ENCODE assay signal across 8 cellular contexts in the genomic region with DNA sequence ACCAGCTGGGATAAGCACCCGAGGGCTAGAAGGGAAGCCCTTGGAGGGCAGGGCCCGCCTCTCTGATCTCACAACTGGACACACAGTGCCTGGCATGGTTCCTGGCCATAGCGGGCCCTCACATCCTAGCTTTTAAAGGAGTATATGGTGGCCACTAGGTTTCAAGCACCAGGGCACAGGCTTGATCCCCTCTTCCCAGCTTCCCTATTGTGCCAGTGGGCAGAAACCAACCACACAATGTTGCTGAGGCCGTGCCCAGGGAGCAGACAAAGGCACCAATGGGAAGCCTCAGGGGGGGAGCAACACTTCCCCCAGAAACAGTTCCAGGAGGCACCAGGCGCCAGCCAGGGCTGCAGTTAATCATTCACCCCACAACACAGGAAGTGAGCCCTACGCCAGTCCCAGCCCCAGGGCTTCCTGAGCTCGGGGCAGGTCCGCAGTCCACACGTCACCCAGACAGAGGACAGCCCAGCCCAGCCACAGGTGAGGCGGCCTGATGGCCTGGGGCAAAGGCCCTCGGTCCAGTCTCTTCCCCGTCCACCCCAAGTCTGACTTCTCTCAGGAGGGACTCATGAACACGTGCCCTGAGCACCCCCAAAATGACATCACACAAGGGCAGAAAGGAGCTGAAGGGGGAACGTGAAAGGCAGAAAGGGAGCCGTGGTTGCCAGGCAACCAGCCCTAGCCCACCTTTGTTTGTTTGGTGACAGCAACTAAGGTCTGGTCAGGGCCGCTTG. TPM values are rescaled to one million over a fixed set of nuclear protein-coding genes. Genes with fewer than 3 reads are reported as not detected.
A peak's percentile ranks its signal among the peaks of the same experiment; 100 is the strongest.
DNase-seq lines count a peak whose midpoint lies in the region; ATAC-seq and TF ChIP-seq lines count a peak whose summit lies in the region.

No MANE protein-coding gene starts in this region.

- ATAC-seq in HG03432 (IDR thresholded peaks at IDR 0.05; ENCODE audit: unreplicated experiment) (peak; percentile 77), left lung (peak; percentile 91), upper lobe of left lung (ENCODE audit: low FRiP score in 2 of 2) (peak; percentile 81 to 93)

- H3K4me3 Mint-ChIP-seq in activated naive CD4-positive, alpha-beta T cell treated with anti-CD3 and anti-CD28 coated beads, Interleukin-2, amount 50 U/mL, for 24 hours: peak overlapping the region; percentile 39
- no peak overlapping the region for H3K4me3 Mint-ChIP-seq in activated naive CD8-positive, alpha-beta T cell

- H3K9me3 Mint-ChIP-seq in activated naive CD4-positive, alpha-beta T cell treated with anti-CD3 and anti-CD28 coated beads, Interleukin-2, amount 50 U/mL, for 24 hours: no peaks in the 10 kb centered on the region
- H3K9me3 Mint-ChIP-seq in activated naive CD8-positive, alpha-beta T cell (ENCODE audit: low read depth): no peaks in the 10 kb centered on the region

- peaks cover 0 to 32% of the 10 kb centered on the region in 2 donors for H3K36me3 ChIP-seq in left lung
- peaks cover 7 to 28% (median 21%) of the 10 kb centered on the region in 4 donors for H3K36me3 ChIP-seq in upper lobe of left lung

- no peak overlapping the region for H3K27ac Mint-ChIP-seq in activated naive CD4-positive, alpha-beta T cell treated with anti-CD3 and anti-CD28 coated beads, Interleukin-2, amount 50 U/mL, for 24 hours
- peak overlapping the region; percentile 46 for H3K27ac Mint-ChIP-seq in activated naive CD8-positive, alpha-beta T cell

- H3K36me3 Mint-ChIP-seq in activated naive CD4-positive, alpha-beta T cell treated with anti-CD3 and anti-CD28 coated beads, Interleukin-2, amount 50 U/mL, for 24 hours: peaks cover 5% of the 10 kb centered on the region
- peaks cover 3% of the 10 kb centered on the region for H3K36me3 Mint-ChIP-seq in activated naive CD8-positive, alpha-beta T cell

- H3K27ac ChIP-seq in left lung (peak overlapping the region; percentile 87 to 89), upper lobe of left lung (peak overlapping the region; percentile 87 to 93 (median 91))

- H3K27me3 ChIP-seq in left lung (no peaks in the 10 kb centered on the region), upper lobe of left lung (no peaks in the 10 kb centered on the region)

- no peaks in the 10 kb centered on the region for H3K27me3 Mint-ChIP-seq in activated naive CD4-positive, alpha-beta T cell treated with anti-CD3 and anti-CD28 coated beads, Interleukin-2, amount 50 U/mL, for 24 hours
- no peaks in the 10 kb centered on the region for H3K27me3 Mint-ChIP-seq in activated naive CD8-positive, alpha-beta T cell

- peaks cover 3 to 18% of the 10 kb centered on the region in 2 donors for H3K4me1 ChIP-seq in left lung
- H3K4me1 ChIP-seq in upper lobe of left lung: peaks cover 10 to 43% (median 23%) of the 10 kb centered on the region in 4 donors

- TF ChIP-seq EP300 in upper lobe of left lung (IDR thresholded peaks at IDR 0.05): no peak

- H3K4me3 ChIP-seq in left lung: no peak overlapping the region
- no peak overlapping the region for H3K4me3 ChIP-seq in upper lobe of left lung

- H3K9me3 ChIP-seq in left lung: no peaks in the 10 kb centered on the region
- H3K9me3 ChIP-seq in upper lobe of left lung: no peaks in the 10 kb centered on the region

- TF ChIP-seq CTCF in left lung (IDR thresholded peaks at IDR 0.05): no peak
- TF ChIP-seq CTCF in upper lobe of left lung (IDR thresholded peaks at IDR 0.05): peak in 1 of 6 experiments; percentile 5
- TF ChIP-seq CTCF in GM10266 (IDR thresholded peaks at IDR 0.05; ENCODE audit: control insufficient read depth, insufficient read depth, low read depth, missing control alignments): no peak

- H3K4me1 Mint-ChIP-seq in activated naive CD4-positive, alpha-beta T cell treated with anti-CD3 and anti-CD28 coated beads, Interleukin-2, amount 50 U/mL, for 24 hours: no peaks in the 10 kb centered on the region
- peaks cover 2% of the 10 kb centered on the region for H3K4me1 Mint-ChIP-seq in activated naive CD8-positive, alpha-beta T cell (ENCODE audit: low read depth)

- peak in 2 of 4 donors; percentile 56 for TF ChIP-seq POLR2A in upper lobe of left lung (IDR thresholded peaks at IDR 0.05)

- no peak for DNase-seq in activated naive CD4-positive, alpha-beta T cell treated with anti-CD3 and anti-CD28 coated beads, Interleukin-2, amount 50 U/mL, for 16 hours
- DNase-seq in left lung (peak; percentile 82 to 89), upper lobe of left lung (peak; percentile 79 to 91), GM10266 (ENCODE audit: extremely low spot score) (no peak), NCI-H146 treated with DMSO at 0.1 percent for 48 hours (lab: John Stamatoyannopoulos, UW; ENCODE audit: unreplicated experiment) (no peak)

- WGBS in upper lobe of left lung, 2 donors: 38 to 55% methylated on average over 9 to 15 of the region's 16 CpGs

- intact Hi-C loops in left lung (cut with DNase I): no loop called here

RNA-seq across cellular contexts. Expression of a gene that starts 12.8 kb away (rescaled TPM):
- 1 to 10 TPM; 1.0 to 1.7 TPM for total RNA-seq in left lung
- total RNA-seq in upper lobe of left lung: 1 to 10 TPM; 1.9 to 7.3 (median 3.3) TPM

RNA-seq across cellular contexts. Expression of a gene that starts 20.9 kb away (rescaled TPM):
- 10 to 100 TPM; 28.5 to 35.5 TPM for total RNA-seq in left lung
- total RNA-seq in upper lobe of left lung: 10 to 100 TPM; 11.4 to 97.4 (median 41.4) TPM

RNA-seq across cellular contexts. Expression of a gene that starts 21.1 kb away (rescaled TPM):
- total RNA-seq in left lung (10 to 100 TPM; 58.9 to 80.8 TPM), upper lobe of left lung (100 to 1,000 TPM in 1 of 6 donors, 10 to 100 TPM in 5; 64.1 to 125 (median 80.8) TPM)

RNA-seq across cellular contexts. Expression of a gene that starts 58.5 kb away (rescaled TPM):
- total RNA-seq in left lung: 100 to 1,000 TPM; 125 to 127 TPM
- total RNA-seq in upper lobe of left lung: 100 to 1,000 TPM in 4 of 6 donors, 10 to 100 TPM in 2; 89.8 to 592 (median 183) TPM

Comparison
In these comparisons a context has a peak if more than half of its experiments do, and no peak if none do; other contexts are left out.
1. DNase-seq: peak in left lung (2 of 2) and upper lobe of left lung (2 of 2); none in activated naive CD4-positive, alpha-beta T cell treated with anti-CD3 and anti-CD28 coated beads, Interleukin-2, amount 50 U/mL, for 16 hours (single experiment), GM10266 (single experiment) and NCI-H146 treated with DMSO at 0.1 percent for 48 hours (single experiment).
2. Peak in every context shown above with its lines, with median percentiles within 50 percentile points of each other: ATAC-seq.